14 cellular contexts compared by ENCODE assay signal in genomic region chr5:120108586-120109254, GRCh38.
DNase-seq lines count a peak whose midpoint lies in the region; TF ChIP-seq lines count a peak whose summit lies in the region.
"Had no signal": no experiment of that assay in that cellular context is flagged by ENCODE, and none has a peak within 500 bp of the region (broad histone marks: within the 10 kb centered on the region; RNA-seq: fewer than 3 reads in every experiment).

No MANE protein-coding gene starts in this region.

- no peak overlapping the region for H3K4me3 ChIP-seq in BJ (ENCODE audit: low read depth, low read length)
- no peak overlapping the region for H3K4me3 ChIP-seq in epithelial cell of esophagus (ENCODE audit: low read length)

- TF ChIP-seq CTCF in BJ (IDR thresholded peaks at IDR 0.05; ENCODE audit: insufficient read depth, low read depth, low read length), result no peak
- TF ChIP-seq CTCF in epithelial cell of esophagus (IDR thresholded peaks at IDR 0.05; ENCODE audit: insufficient read depth, low read depth, low read length, missing control alignments), result no peak

- DNase-seq in BJ (ENCODE audit: low read depth) (peak; percentile 37), HS-5 (ENCODE audit: low read depth) (peak; percentile 33), epithelial cell of esophagus (ENCODE audit: low read depth) (peak; percentile 39), iris pigment epithelial cell (ENCODE audit: low read depth) (peak; percentile 58), NCI-H2107 (lab: John Stamatoyannopoulos, UW) (no peak), KBM-7 (no peak), DMS79 (lab: John Stamatoyannopoulos, UW) (no peak)
- no peak for DNase-seq in stimulated activated CD4-positive, alpha-beta T cell treated with anti-CD3 and anti-CD28 coated beads, Interleukin-4, amount 100 ng/mL, for 24 hours
- DNase-seq: ACHN, C1 segment of cervical spinal cord, MM.1S, NCI-H1105 treated with DMSO at 0.1 percent for 48 hours, NCI-H2029, NCI-H510A treated with DMSO at 0.1 percent for 48 hours had no signal

- in situ Hi-C loops in KBM-7 (cut with MboI; ENCODE audit: low pct_unique_long_range_greater_than_20kb, low sequenced_read_pairs), result no loop called here

- H3K36me3 ChIP-seq in BJ (ENCODE audit: control insufficient read depth, insufficient read depth, low read length), result no peaks in the 10 kb centered on the region

- CTCF ChIA-PET in BJ (lab: Yijun Ruan, JAX), result no interaction called here

- POLR2A ChIA-PET in BJ (lab: Charles Lee), result no interaction called here

- H3K27me3 ChIP-seq in BJ (ENCODE audit: control insufficient read depth, insufficient read depth, low read length), result no peaks in the 10 kb centered on the region

Comparison
In these comparisons a context has a peak if more than half of its experiments do, and no peak if none do; other contexts are left out.
1. DNase-seq: peak in BJ (single experiment), HS-5 (single experiment), epithelial cell of esophagus (single experiment) and iris pigment epithelial cell (single experiment); none in stimulated activated CD4-positive, alpha-beta T cell treated with anti-CD3 and anti-CD28 coated beads, Interleukin-4, amount 100 ng/mL, for 24 hours (single experiment), NCI-H2107 (single experiment), KBM-7 (single experiment) and DMS79 (single experiment).